13 cellular contexts compared by ENCODE assay signal in the genomic region with DNA sequence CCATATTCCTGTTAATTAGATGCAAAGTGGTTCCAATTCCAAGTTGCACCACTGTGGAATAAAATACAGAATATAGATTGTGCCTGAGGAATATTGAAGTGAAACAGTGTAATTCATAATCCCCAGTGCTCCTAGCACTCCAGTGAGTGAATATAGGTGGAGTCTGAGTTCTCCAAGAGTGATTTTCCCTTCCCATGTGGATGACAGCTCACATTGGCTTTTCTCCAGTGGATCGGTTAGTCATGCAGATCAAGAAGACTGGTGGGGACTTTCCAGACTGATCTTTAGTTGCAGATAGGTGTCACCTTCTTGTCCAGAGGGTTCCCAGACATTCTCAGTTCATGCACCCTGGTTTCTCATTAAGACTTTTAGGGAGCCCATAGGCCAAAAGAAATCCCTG. TPM values are rescaled to one million over a fixed set of nuclear protein-coding genes. Genes with fewer than 3 reads are reported as not detected.
DNase-seq lines count a peak whose midpoint lies in the region; TF ChIP-seq lines count a peak whose summit lies in the region.
"Had no signal": no experiment of that assay in that cellular context is flagged by ENCODE, and none has a peak within 500 bp of the region (broad histone marks: within the 10 kb centered on the region; RNA-seq: fewer than 3 reads in every experiment).

No MANE protein-coding gene starts in this region.

- no peak overlapping the region for H3K9ac ChIP-seq in SK-N-SH

- no peak overlapping the region for H3K4me3 Mint-ChIP-seq in activated naive CD4-positive, alpha-beta T cell treated with anti-CD3 and anti-CD28 coated beads for 36 hours
- H3K4me3 Mint-ChIP-seq: activated T-cell treated with anti-CD3 and anti-CD28 coated beads, Interleukin-2, amount 50 U/mL, for 72 hours; T-helper 17 cell had no signal

- no peaks in the 10 kb centered on the region for H3K9me3 ChIP-seq in SK-N-SH

- no peak overlapping the region for H3K4me3 ChIP-seq in SK-N-SH (ENCODE audit: low read depth in 2 of 2, low read length in 1 of 2)
- peak overlapping the region; percentile 31 for H3K4me3 ChIP-seq in retinal pigment epithelial cell (ENCODE audit: low read length)

- peak overlapping the region in 1 of 2 experiments; percentile 17; a peak in 1 of 4 replicates for H3K27ac ChIP-seq in SK-N-SH (ENCODE audit: low read depth in 2 of 2, low read length in 1 of 2)

- POLR2A ChIA-PET in SK-N-SH (lab: Yijun Ruan, JAX) = no interaction called here

- no peaks in the 10 kb centered on the region for H3K9me2 ChIP-seq in SK-N-SH

- H3K27ac Mint-ChIP-seq in activated naive CD4-positive, alpha-beta T cell treated with anti-CD3 and anti-CD28 coated beads for 36 hours = no peak overlapping the region
- H3K27ac Mint-ChIP-seq: activated T-cell treated with anti-CD3 and anti-CD28 coated beads, Interleukin-2, amount 50 U/mL, for 72 hours; T-helper 17 cell had no signal

- H4K20me1 ChIP-seq in SK-N-SH (ENCODE audit: insufficient read depth) = no peaks in the 10 kb centered on the region

- TF ChIP-seq EP300 in SK-N-SH (IDR thresholded peaks at IDR 0.05; ENCODE audit: borderline replicate concordance in 1 of 2, low read depth in 1 of 2, low read length in 1 of 2) = no peak

- H3K36me3 Mint-ChIP-seq in activated naive CD4-positive, alpha-beta T cell treated with anti-CD3 and anti-CD28 coated beads for 36 hours (ENCODE audit: low read depth) = no peaks in the 10 kb centered on the region

- TF ChIP-seq CTCF in SK-N-SH (IDR thresholded peaks at IDR 0.05) (no peak), retinal pigment epithelial cell (conservative IDR thresholded peaks at IDR 0.05; ENCODE audit: low read depth, low read length) (no peak)

- WGBS in SK-N-SH (ENCODE audit: low lambda C conversion rate) = 14% methylated on average over 1 of the region's 1 CpG

- intact Hi-C loops in activated naive CD4-positive, alpha-beta T cell treated with anti-CD3 and anti-CD28 coated beads for 36 hours (cut with micrococcal nuclease) = no loop called here

- H3K79me2 ChIP-seq in SK-N-SH (ENCODE audit: insufficient read depth) = no peaks in the 10 kb centered on the region

- no peak for TF ChIP-seq RAD21 in SK-N-SH (IDR thresholded peaks at IDR 0.05; ENCODE audit: low read length)

- H3K4me1 Mint-ChIP-seq in activated naive CD4-positive, alpha-beta T cell treated with anti-CD3 and anti-CD28 coated beads for 36 hours (ENCODE audit: low read depth) = peaks cover 16% of the 10 kb centered on the region

- no peaks in the 10 kb centered on the region for H3K36me3 ChIP-seq in SK-N-SH (replicated peaks in 1 of 2; ENCODE audit: control insufficient read depth in 1 of 2, insufficient read depth in 2 of 2, low read length in 1 of 2)

- CTCF ChIA-PET in SK-N-SH (lab: Yijun Ruan, JAX) = interaction anchor here (0.6 to 1.8 kb wide), 6 partner anchors 11 to 287 kb away, joined by 3 to 4 read pairs (median 3); no protein-coding TSS in a partner anchor
- CTCF ChIA-PET in activated naive CD4-positive, alpha-beta T cell treated with anti-CD3 and anti-CD28 coated beads for 36 hours (lab: Charles Lee) = no interaction called here

- H3K4me1 ChIP-seq in SK-N-SH (ENCODE audit: control insufficient read depth in 1 of 2, insufficient read depth in 2 of 2, low read depth in 1 of 2, low read length in 1 of 2) = peaks cover 0 to 5% of the 10 kb centered on the region in 2 experiments; a peak in 2 of 4 replicates

- H2AFZ ChIP-seq in SK-N-SH (ENCODE audit: low read depth) = no peak overlapping the region

- H3F3A ChIP-seq in SK-N-SH (replicated peaks; ENCODE audit: insufficient read depth) = no peaks in the 10 kb centered on the region

- H3K4me2 ChIP-seq in SK-N-SH = no peak overlapping the region

- no peaks in the 10 kb centered on the region for H3K27me3 Mint-ChIP-seq in activated naive CD4-positive, alpha-beta T cell treated with anti-CD3 and anti-CD28 coated beads for 36 hours (ENCODE audit: low read depth)

- H3K27me3 ChIP-seq in SK-N-SH (ENCODE audit: insufficient read depth) = no peaks in the 10 kb centered on the region

- H3K9me3 Mint-ChIP-seq in activated naive CD4-positive, alpha-beta T cell treated with anti-CD3 and anti-CD28 coated beads for 36 hours = no peaks in the 10 kb centered on the region
- H3K9me3 Mint-ChIP-seq: activated T-cell treated with anti-CD3 and anti-CD28 coated beads, Interleukin-2, amount 50 U/mL, for 72 hours had no signal

- peak; percentile 44 for DNase-seq in DMS53 (lab: John Stamatoyannopoulos, UW)
- no peak for DNase-seq in DMS53 treated with DMSO at 0.1 percent for 48 hours (lab: John Stamatoyannopoulos, UW; ENCODE audit: unreplicated experiment)
- no peak for DNase-seq in SK-N-SH
- DNase-seq in fibroblast of the conjunctiva (ENCODE audit: low read depth) = peak; percentile 67
- peak; percentile 74 for DNase-seq in retinal pigment epithelial cell (ENCODE audit: low read depth)
- DNase-seq in activated T-cell treated with anti-CD3 and anti-CD28 coated beads, Interleukin-2, amount 50 U/mL, for 48 hours = no peak
- no peak for DNase-seq in activated naive CD4-positive, alpha-beta T cell treated with anti-CD3 and anti-CD28 coated beads for 36 hours
- DNase-seq in activated CD4-positive, CD25-positive, alpha-beta regulatory T cell (lab: John Stamatoyannopoulos, UW) = no peak
- DNase-seq: activated T-cell treated with anti-CD3 and anti-CD28 coated beads, Interleukin-2, amount 50 U/mL, for 72 hours; NCI-H2171; stimulated activated CD4-positive, alpha-beta T cell treated with anti-CD3 and anti-CD28 coated beads, Interleukin-4, amount 100 ng/mL, for 1 hour; T-helper 17 cell; trophoblast cell had no signal

TF ChIP-seq in SK-N-SH, 30 proteins besides CTCF, POLR2A, EP300 and RAD21 (continues in another document):
- TF ChIP-seq YY1 (IDR thresholded peaks at IDR 0.05; ENCODE audit: low read depth) (no peak), NFIC (IDR thresholded peaks at IDR 0.05; ENCODE audit: borderline replicate concordance) (peak; percentile 63; the same call in 1 of the 2 replicates), MAX (IDR thresholded peaks at IDR 0.05; ENCODE audit: low read depth) (no peak), POLR2AphosphoS5 (IDR thresholded peaks at IDR 0.05; ENCODE audit: low read depth, low read length) (no peak), JUND (IDR thresholded peaks at IDR 0.05) (peak; percentile 28; the same call in 1 of the 2 replicates), MEF2A (IDR thresholded peaks at IDR 0.05; ENCODE audit: borderline replicate concordance, low read depth) (no peak), SIN3A (IDR thresholded peaks at IDR 0.05; ENCODE audit: borderline replicate concordance, low read depth, low read length) (no peak), FOSL2 (IDR thresholded peaks at IDR 0.05; ENCODE audit: borderline replicate concordance, low read depth) (peak; percentile 31; the same call in 1 of the 2 replicates), RFX5 (IDR thresholded peaks at IDR 0.05; ENCODE audit: low read length) (no peak)
- TF ChIP-seq, protein P1, sequence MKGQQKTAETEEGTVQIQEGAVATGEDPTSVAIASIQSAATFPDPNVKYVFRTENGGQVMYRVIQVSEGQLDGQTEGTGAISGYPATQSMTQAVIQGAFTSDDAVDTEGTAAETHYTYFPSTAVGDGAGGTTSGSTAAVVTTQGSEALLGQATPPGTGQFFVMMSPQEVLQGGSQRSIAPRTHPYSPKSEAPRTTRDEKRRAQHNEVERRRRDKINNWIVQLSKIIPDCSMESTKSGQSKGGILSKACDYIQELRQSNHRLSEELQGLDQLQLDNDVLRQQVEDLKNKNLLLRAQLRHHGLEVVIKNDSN (IDR thresholded peaks at IDR 0.05; ENCODE audit: borderline replicate concordance, low read depth) = no peak
- TF ChIP-seq, protein P2, sequence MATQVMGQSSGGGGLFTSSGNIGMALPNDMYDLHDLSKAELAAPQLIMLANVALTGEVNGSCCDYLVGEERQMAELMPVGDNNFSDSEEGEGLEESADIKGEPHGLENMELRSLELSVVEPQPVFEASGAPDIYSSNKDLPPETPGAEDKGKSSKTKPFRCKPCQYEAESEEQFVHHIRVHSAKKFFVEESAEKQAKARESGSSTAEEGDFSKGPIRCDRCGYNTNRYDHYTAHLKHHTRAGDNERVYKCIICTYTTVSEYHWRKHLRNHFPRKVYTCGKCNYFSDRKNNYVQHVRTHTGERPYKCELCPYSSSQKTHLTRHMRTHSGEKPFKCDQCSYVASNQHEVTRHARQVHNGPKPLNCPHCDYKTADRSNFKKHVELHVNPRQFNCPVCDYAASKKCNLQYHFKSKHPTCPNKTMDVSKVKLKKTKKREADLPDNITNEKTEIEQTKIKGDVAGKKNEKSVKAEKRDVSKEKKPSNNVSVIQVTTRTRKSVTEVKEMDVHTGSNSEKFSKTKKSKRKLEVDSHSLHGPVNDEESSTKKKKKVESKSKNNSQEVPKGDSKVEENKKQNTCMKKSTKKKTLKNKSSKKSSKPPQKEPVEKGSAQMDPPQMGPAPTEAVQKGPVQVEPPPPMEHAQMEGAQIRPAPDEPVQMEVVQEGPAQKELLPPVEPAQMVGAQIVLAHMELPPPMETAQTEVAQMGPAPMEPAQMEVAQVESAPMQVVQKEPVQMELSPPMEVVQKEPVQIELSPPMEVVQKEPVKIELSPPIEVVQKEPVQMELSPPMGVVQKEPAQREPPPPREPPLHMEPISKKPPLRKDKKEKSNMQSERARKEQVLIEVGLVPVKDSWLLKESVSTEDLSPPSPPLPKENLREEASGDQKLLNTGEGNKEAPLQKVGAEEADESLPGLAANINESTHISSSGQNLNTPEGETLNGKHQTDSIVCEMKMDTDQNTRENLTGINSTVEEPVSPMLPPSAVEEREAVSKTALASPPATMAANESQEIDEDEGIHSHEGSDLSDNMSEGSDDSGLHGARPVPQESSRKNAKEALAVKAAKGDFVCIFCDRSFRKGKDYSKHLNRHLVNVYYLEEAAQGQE (IDR thresholded peaks at IDR 0.05; ENCODE audit: low read depth, low read length) = no peak
- TF ChIP-seq, protein P3, sequence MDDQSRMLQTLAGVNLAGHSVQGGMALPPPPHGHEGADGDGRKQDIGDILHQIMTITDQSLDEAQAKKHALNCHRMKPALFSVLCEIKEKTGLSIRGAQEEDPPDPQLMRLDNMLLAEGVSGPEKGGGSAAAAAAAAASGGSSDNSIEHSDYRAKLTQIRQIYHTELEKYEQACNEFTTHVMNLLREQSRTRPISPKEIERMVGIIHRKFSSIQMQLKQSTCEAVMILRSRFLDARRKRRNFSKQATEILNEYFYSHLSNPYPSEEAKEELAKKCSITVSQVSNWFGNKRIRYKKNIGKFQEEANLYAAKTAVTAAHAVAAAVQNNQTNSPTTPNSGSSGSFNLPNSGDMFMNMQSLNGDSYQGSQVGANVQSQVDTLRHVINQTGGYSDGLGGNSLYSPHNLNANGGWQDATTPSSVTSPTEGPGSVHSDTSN (IDR thresholded peaks at IDR 0.05) = peak; percentile 89

RNA-seq across cellular contexts. Expression of gene SPATA13, which starts 47.8 kb away (rescaled TPM):
- polyA plus RNA-seq in SK-N-SH (2012; rRNA removed) = 4.3 and 4.7 TPM in 2 replicates
- polyA plus RNA-seq in SK-N-SH (2012; cell fraction: cytosol; rRNA removed) = 2.5 and 2.8 TPM in 2 replicates
- polyA plus RNA-seq in SK-N-SH (2012; cell fraction: nucleus; rRNA removed) = 16.5 and 18.3 TPM in 2 replicates
- 10 to 100 TPM; 56.8 to 57.4 TPM for total RNA-seq in activated naive CD4-positive, alpha-beta T cell treated with anti-CD3 and anti-CD28 coated beads for 36 hours

Comparison
In these comparisons a context has a peak if more than half of its experiments do, and no peak if none do; other contexts are left out.
1. DNase-seq: peak in DMS53 (single experiment), fibroblast of the conjunctiva (single experiment) and retinal pigment epithelial cell (single experiment); none in DMS53 treated with DMSO at 0.1 percent for 48 hours (single experiment), SK-N-SH (single experiment), activated T-cell treated with anti-CD3 and anti-CD28 coated beads, Interleukin-2, amount 50 U/mL, for 48 hours (0 of 2), activated naive CD4-positive, alpha-beta T cell treated with anti-CD3 and anti-CD28 coated beads for 36 hours (single experiment) and activated CD4-positive, CD25-positive, alpha-beta regulatory T cell (0 of 4).